ENCODE assay signal across 1 cellular context in genomic region chr13:113098163-113098732, GRCh38.
TF ChIP-seq lines count a peak whose summit lies in the region.

No MANE protein-coding gene starts in this region.

TF ChIP-seq in neural cell, 6 proteins besides CTCF, POLR2A, EP300 and RAD21:
- TF ChIP-seq EZH2 (IDR thresholded peaks at IDR 0.05; ENCODE audit: borderline replicate concordance, insufficient read depth, low read length, poor library complexity, severe bottlenecking) = no peak
- TF ChIP-seq MXI1 (conservative IDR thresholded peaks at IDR 0.05; ENCODE audit: poor library complexity, severe bottlenecking) = no peak
- no peak for TF ChIP-seq REST (IDR thresholded peaks at IDR 0.05; ENCODE audit: borderline replicate concordance)
- no peak for TF ChIP-seq TAF1 (IDR thresholded peaks at IDR 0.05; ENCODE audit: low read depth)
- TF ChIP-seq SMC3 (conservative IDR thresholded peaks at IDR 0.05; ENCODE audit: poor library complexity) = no peak
- no peak for TF ChIP-seq POLR2AphosphoS5 (IDR thresholded peaks at IDR 0.05)
